In genomic region chr7:24830440-24831050, GRCh38 we compare ENCODE assay signal across 15 cellular contexts.
A peak's percentile ranks its signal among the peaks of the same experiment; 100 is the strongest.
DNase-seq lines count a peak whose midpoint lies in the region; ATAC-seq and TF ChIP-seq lines count a peak whose summit lies in the region.
"Had no signal": no experiment of that assay in that cellular context is flagged by ENCODE, and none has a peak within 500 bp of the region (broad histone marks: within the 10 kb centered on the region; RNA-seq: fewer than 3 reads in every experiment).

No MANE protein-coding gene starts in this region.

- ATAC-seq in natural killer cell: no peak
- ATAC-seq in natural killer cell treated with Interleukin-12 subunit alpha and Interleukin-12 subunit beta and Interleukin-15 and Interleukin-18, amount 100 ng/mL, for 72 hours: no peak
- no peak for ATAC-seq in HG03469 (IDR thresholded peaks at IDR 0.05; ENCODE audit: unreplicated experiment)
- no peak for ATAC-seq in GM18511 (IDR thresholded peaks at IDR 0.05; ENCODE audit: unreplicated experiment)
- ATAC-seq: mucosa of descending colon had no signal

- no peak overlapping the region for H3K4me3 ChIP-seq in WERI-Rb-1 (ENCODE audit: low read depth, low read length)
- H3K4me3 ChIP-seq: cardiac muscle cell, mucosa of descending colon, pancreas had no signal

- no peak overlapping the region for H3K4me3 Mint-ChIP-seq in natural killer cell
- no peak overlapping the region for H3K4me3 Mint-ChIP-seq in natural killer cell treated with Interleukin-12 subunit alpha and Interleukin-12 subunit beta and Interleukin-15 and Interleukin-18, amount 100 ng/mL, for 72 hours
- no peak overlapping the region for H3K4me3 Mint-ChIP-seq in dendritic cell treated with granulocyte-macrophage colony-stimulating factor and Interleukin-4, amounts not matched to agents 40 ng/mL and 50 ng/mL, for 4 days

- no peak for TF ChIP-seq CTCF in natural killer cell (IDR thresholded peaks at IDR 0.05)
- TF ChIP-seq CTCF in WERI-Rb-1 (IDR thresholded peaks at IDR 0.05; ENCODE audit: low read depth, low read length): no peak

- intact Hi-C loops in natural killer cell (cut with micrococcal nuclease): no loop called here
- intact Hi-C loops in dendritic cell treated with granulocyte-macrophage colony-stimulating factor and Interleukin-4, amounts not matched to agents 40 ng/mL and 50 ng/mL, for 4 days (cut with micrococcal nuclease): loop anchor here (2.0 kb wide), 1 partner anchor 150 kb away; the partner anchor contains the start of gene OSBPL3

- H3K9me3 Mint-ChIP-seq in natural killer cell: no peaks in the 10 kb centered on the region
- H3K9me3 Mint-ChIP-seq in natural killer cell treated with Interleukin-12 subunit alpha and Interleukin-12 subunit beta and Interleukin-15 and Interleukin-18, amount 100 ng/mL, for 72 hours: no peaks in the 10 kb centered on the region
- no peaks in the 10 kb centered on the region for H3K9me3 Mint-ChIP-seq in dendritic cell treated with granulocyte-macrophage colony-stimulating factor and Interleukin-4, amounts not matched to agents 40 ng/mL and 50 ng/mL, for 4 days

- H3K9me3 ChIP-seq in WERI-Rb-1 (ENCODE audit: severe bottlenecking): no peaks in the 10 kb centered on the region
- H3K9me3 ChIP-seq: mucosa of descending colon, pancreas had no signal

- H3K4me1 Mint-ChIP-seq in natural killer cell: peaks cover 22 to 24% of the 10 kb centered on the region in 2 donors
- H3K4me1 Mint-ChIP-seq in natural killer cell treated with Interleukin-12 subunit alpha and Interleukin-12 subunit beta and Interleukin-15 and Interleukin-18, amount 100 ng/mL, for 72 hours (ENCODE audit: low read depth in 2 of 2): peaks cover 23 to 34% of the 10 kb centered on the region in 2 donors
- H3K4me1 Mint-ChIP-seq in dendritic cell treated with granulocyte-macrophage colony-stimulating factor and Interleukin-4, amounts not matched to agents 40 ng/mL and 50 ng/mL, for 4 days (ENCODE audit: low read depth): peaks cover 88% of the 10 kb centered on the region

- peaks cover 22% of the 10 kb centered on the region for H3K36me3 ChIP-seq in WERI-Rb-1
- H3K36me3 ChIP-seq: cardiac muscle cell, pancreas had no signal

- peaks cover 12% of the 10 kb centered on the region for H3K36me3 Mint-ChIP-seq in natural killer cell
- H3K36me3 Mint-ChIP-seq in natural killer cell treated with Interleukin-12 subunit alpha and Interleukin-12 subunit beta and Interleukin-15 and Interleukin-18, amount 100 ng/mL, for 72 hours: peaks cover 12% of the 10 kb centered on the region
- peaks cover 47% of the 10 kb centered on the region for H3K36me3 Mint-ChIP-seq in dendritic cell treated with granulocyte-macrophage colony-stimulating factor and Interleukin-4, amounts not matched to agents 40 ng/mL and 50 ng/mL, for 4 days (ENCODE audit: low read depth)

- DNase-seq in natural killer cell (no peak), NCI-H345 treated with DMSO at 0.1 percent for 48 hours (lab: John Stamatoyannopoulos, UW; ENCODE audit: unreplicated experiment) (peak; percentile 51), NOMO-1 treated with DMSO at 0.1 percent for 48 hours (lab: John Stamatoyannopoulos, UW; ENCODE audit: unreplicated experiment) (no peak), WERI-Rb-1 (no peak)
- DNase-seq in natural killer cell treated with Interleukin-12 subunit alpha and Interleukin-12 subunit beta and Interleukin-15 and Interleukin-18, amount 100 ng/mL, for 72 hours (ENCODE audit: low spot score): no peak
- DNase-seq: activated CD8-positive, alpha-beta memory T cell treated with anti-CD3 and anti-CD28 coated beads for 24 hours; islet precursor cell; NCI-H526 treated with DMSO at 0.1 percent for 48 hours; pancreas; Right ventricle myocardium superior had no signal

- H3K27me3 ChIP-seq in WERI-Rb-1 (ENCODE audit: insufficient read depth, low read depth, severe bottlenecking): no peaks in the 10 kb centered on the region
- H3K27me3 ChIP-seq: cardiac muscle cell, pancreas had no signal

- H3K27ac ChIP-seq in WERI-Rb-1: no peak overlapping the region
- H3K27ac ChIP-seq: pancreas had no signal

- H3K27ac Mint-ChIP-seq in natural killer cell: peak overlapping the region; percentile 48 to 49
- H3K27ac Mint-ChIP-seq in natural killer cell treated with Interleukin-12 subunit alpha and Interleukin-12 subunit beta and Interleukin-15 and Interleukin-18, amount 100 ng/mL, for 72 hours: no peak overlapping the region
- peak overlapping the region; percentile 91 for H3K27ac Mint-ChIP-seq in dendritic cell treated with granulocyte-macrophage colony-stimulating factor and Interleukin-4, amounts not matched to agents 40 ng/mL and 50 ng/mL, for 4 days

- H3K27me3 Mint-ChIP-seq in natural killer cell (ENCODE audit: low read depth in 2 of 2): no peaks in the 10 kb centered on the region
- no peaks in the 10 kb centered on the region for H3K27me3 Mint-ChIP-seq in natural killer cell treated with Interleukin-12 subunit alpha and Interleukin-12 subunit beta and Interleukin-15 and Interleukin-18, amount 100 ng/mL, for 72 hours
- H3K27me3 Mint-ChIP-seq in dendritic cell treated with granulocyte-macrophage colony-stimulating factor and Interleukin-4, amounts not matched to agents 40 ng/mL and 50 ng/mL, for 4 days: no peaks in the 10 kb centered on the region

Comparison
In these comparisons a context has a peak if more than half of its experiments do, and no peak if none do; other contexts are left out.
1. H3K27ac Mint-ChIP-seq: peak in natural killer cell (2 of 2) and dendritic cell treated with granulocyte-macrophage colony-stimulating factor and Interleukin-4, amounts not matched to agents 40 ng/mL and 50 ng/mL, for 4 days (single experiment); none in natural killer cell treated with Interleukin-12 subunit alpha and Interleukin-12 subunit beta and Interleukin-15 and Interleukin-18, amount 100 ng/mL, for 72 hours (0 of 2).